1 cellular context compared by ENCODE assay signal in genomic region chr17:67245073-67245693, GRCh38.
A peak's percentile ranks its signal among the peaks of the same experiment; 100 is the strongest.
TF ChIP-seq lines count a peak whose summit lies in the region.

TSS of gene HELZ (minus strand) at chr17:67245196. CDS start at chr17:67218804, 26,392 bp downstream.

TF ChIP-seq in HepG2, 621 proteins besides CTCF, POLR2A, EP300 and RAD21 (continued from another document and continues in another):
- TF ChIP-seq, protein P1, sequence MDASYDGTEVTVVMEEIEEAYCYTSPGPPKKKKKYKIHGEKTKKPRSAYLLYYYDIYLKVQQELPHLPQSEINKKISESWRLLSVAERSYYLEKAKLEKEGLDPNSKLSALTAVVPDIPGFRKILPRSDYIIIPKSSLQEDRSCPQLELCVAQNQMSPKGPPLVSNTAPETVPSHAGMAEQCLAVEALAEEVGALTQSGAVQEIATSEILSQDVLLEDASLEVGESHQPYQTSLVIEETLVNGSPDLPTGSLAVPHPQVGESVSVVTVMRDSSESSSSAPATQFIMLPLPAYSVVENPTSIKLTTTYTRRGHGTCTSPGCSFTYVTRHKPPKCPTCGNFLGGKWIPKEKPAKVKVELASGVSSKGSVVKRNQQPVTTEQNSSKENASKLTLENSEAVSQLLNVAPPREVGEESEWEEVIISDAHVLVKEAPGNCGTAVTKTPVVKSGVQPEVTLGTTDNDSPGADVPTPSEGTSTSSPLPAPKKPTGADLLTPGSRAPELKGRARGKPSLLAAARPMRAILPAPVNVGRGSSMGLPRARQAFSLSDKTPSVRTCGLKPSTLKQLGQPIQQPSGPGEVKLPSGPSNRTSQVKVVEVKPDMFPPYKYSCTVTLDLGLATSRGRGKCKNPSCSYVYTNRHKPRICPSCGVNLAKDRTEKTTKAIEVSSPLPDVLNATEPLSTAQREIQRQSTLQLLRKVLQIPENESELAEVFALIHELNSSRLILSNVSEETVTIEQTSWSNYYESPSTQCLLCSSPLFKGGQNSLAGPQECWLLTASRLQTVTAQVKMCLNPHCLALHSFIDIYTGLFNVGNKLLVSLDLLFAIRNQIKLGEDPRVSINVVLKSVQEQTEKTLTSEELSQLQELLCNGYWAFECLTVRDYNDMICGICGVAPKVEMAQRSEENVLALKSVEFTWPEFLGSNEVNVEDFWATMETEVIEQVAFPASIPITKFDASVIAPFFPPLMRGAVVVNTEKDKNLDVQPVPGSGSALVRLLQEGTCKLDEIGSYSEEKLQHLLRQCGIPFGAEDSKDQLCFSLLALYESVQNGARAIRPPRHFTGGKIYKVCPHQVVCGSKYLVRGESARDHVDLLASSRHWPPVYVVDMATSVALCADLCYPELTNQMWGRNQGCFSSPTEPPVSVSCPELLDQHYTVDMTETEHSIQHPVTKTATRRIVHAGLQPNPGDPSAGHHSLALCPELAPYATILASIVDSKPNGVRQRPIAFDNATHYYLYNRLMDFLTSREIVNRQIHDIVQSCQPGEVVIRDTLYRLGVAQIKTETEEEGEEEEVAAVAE (CRISPR knock-in tag; IDR thresholded peaks at IDR 0.05; ENCODE audit: borderline replicate concordance), result no peak
- TF ChIP-seq KLF15 (CRISPR knock-in tag; IDR thresholded peaks at IDR 0.05; ENCODE audit: borderline replicate concordance) (no peak; the same call in 1 of the 2 replicates), ZNF879 (CRISPR knock-in tag; IDR thresholded peaks at IDR 0.05) (peak; percentile 16; the same call in 1 of the 2 replicates), IRF2 (CRISPR knock-in tag; IDR thresholded peaks at IDR 0.05) (no peak; the same call in 1 of the 2 replicates), ZNF598 (CRISPR knock-in tag; IDR thresholded peaks at IDR 0.05; ENCODE audit: borderline replicate concordance) (no peak), ZBED4 (CRISPR knock-in tag; IDR thresholded peaks at IDR 0.05; ENCODE audit: borderline replicate concordance) (no peak), ADNP (CRISPR knock-in tag; IDR thresholded peaks at IDR 0.05) (no peak), MBNL3 (CRISPR knock-in tag; conservative IDR thresholded peaks at IDR 0.05) (no peak), MIXL1 (CRISPR knock-in tag; IDR thresholded peaks at IDR 0.05) (0 out of 2 replicates have a peak, but pooled peaks have one; percentile 5), MIER3 (CRISPR knock-in tag; IDR thresholded peaks at IDR 0.05; ENCODE audit: borderline replicate concordance) (no peak), ZNF234 (CRISPR knock-in tag; conservative IDR thresholded peaks at IDR 0.05) (peak; percentile 94), ZNF264 (CRISPR knock-in tag; IDR thresholded peaks at IDR 0.05) (no peak), PRMT3 (CRISPR knock-in tag; IDR thresholded peaks at IDR 0.05; ENCODE audit: borderline replicate concordance, low read depth) (0 out of 2 replicates have a peak, but pooled peaks have one; percentile 22), MTERF4 (CRISPR knock-in tag; IDR thresholded peaks at IDR 0.05) (peak; percentile 71), SRSF4 (IDR thresholded peaks at IDR 0.05; ENCODE audit: low read depth, low read length, poor library complexity, severe bottlenecking) (no peak), ZNF772 (CRISPR knock-in tag; IDR thresholded peaks at IDR 0.05) (no peak), PHF8 (CRISPR knock-in tag; IDR thresholded peaks at IDR 0.05) (no peak; the same call in 1 of the 2 replicates)
- TF ChIP-seq, protein P2, sequence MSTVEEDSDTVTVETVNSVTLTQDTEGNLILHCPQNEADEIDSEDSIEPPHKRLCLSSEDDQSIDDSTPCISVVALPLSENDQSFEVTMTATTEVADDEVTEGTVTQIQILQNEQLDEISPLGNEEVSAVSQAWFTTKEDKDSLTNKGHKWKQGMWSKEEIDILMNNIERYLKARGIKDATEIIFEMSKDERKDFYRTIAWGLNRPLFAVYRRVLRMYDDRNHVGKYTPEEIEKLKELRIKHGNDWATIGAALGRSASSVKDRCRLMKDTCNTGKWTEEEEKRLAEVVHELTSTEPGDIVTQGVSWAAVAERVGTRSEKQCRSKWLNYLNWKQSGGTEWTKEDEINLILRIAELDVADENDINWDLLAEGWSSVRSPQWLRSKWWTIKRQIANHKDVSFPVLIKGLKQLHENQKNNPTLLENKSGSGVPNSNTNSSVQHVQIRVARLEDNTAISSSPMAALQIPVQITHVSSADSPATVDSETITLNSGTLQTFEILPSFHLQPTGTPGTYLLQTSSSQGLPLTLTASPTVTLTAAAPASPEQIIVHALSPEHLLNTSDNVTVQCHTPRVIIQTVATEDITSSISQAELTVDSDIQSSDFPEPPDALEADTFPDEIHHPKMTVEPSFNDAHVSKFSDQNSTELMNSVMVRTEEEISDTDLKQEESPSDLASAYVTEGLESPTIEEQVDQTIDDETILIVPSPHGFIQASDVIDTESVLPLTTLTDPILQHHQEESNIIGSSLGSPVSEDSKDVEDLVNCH (CRISPR knock-in tag; IDR thresholded peaks at IDR 0.05), result no peak
- TF ChIP-seq, protein P3, sequence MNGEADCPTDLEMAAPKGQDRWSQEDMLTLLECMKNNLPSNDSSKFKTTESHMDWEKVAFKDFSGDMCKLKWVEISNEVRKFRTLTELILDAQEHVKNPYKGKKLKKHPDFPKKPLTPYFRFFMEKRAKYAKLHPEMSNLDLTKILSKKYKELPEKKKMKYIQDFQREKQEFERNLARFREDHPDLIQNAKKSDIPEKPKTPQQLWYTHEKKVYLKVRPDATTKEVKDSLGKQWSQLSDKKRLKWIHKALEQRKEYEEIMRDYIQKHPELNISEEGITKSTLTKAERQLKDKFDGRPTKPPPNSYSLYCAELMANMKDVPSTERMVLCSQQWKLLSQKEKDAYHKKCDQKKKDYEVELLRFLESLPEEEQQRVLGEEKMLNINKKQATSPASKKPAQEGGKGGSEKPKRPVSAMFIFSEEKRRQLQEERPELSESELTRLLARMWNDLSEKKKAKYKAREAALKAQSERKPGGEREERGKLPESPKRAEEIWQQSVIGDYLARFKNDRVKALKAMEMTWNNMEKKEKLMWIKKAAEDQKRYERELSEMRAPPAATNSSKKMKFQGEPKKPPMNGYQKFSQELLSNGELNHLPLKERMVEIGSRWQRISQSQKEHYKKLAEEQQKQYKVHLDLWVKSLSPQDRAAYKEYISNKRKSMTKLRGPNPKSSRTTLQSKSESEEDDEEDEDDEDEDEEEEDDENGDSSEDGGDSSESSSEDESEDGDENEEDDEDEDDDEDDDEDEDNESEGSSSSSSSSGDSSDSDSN (CRISPR knock-in tag; IDR thresholded peaks at IDR 0.05), result no peak; the same call in 1 of the 2 replicates
- TF ChIP-seq, protein P4, sequence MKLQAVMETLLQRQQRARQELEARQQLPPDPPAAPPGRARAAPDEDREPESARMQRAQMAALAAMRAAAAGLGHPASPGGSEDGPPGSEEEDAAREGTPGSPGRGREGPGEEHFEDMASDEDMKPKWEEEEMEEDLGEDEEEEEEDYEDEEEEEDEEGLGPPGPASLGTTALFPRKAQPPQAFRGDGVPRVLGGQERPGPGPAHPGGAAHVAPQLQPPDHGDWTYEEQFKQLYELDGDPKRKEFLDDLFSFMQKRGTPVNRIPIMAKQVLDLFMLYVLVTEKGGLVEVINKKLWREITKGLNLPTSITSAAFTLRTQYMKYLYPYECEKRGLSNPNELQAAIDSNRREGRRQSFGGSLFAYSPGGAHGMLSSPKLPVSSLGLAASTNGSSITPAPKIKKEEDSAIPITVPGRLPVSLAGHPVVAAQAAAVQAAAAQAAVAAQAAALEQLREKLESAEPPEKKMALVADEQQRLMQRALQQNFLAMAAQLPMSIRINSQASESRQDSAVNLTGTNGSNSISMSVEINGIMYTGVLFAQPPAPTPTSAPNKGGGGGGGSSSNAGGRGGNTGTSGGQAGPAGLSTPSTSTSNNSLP (IDR thresholded peaks at IDR 0.05; ENCODE audit: low read depth, low read length), result no peak
- TF ChIP-seq, protein P5, sequence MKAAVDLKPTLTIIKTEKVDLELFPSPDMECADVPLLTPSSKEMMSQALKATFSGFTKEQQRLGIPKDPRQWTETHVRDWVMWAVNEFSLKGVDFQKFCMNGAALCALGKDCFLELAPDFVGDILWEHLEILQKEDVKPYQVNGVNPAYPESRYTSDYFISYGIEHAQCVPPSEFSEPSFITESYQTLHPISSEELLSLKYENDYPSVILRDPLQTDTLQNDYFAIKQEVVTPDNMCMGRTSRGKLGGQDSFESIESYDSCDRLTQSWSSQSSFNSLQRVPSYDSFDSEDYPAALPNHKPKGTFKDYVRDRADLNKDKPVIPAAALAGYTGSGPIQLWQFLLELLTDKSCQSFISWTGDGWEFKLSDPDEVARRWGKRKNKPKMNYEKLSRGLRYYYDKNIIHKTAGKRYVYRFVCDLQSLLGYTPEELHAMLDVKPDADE (CRISPR knock-in tag; IDR thresholded peaks at IDR 0.05), result no peak
- TF ChIP-seq, protein P6, sequence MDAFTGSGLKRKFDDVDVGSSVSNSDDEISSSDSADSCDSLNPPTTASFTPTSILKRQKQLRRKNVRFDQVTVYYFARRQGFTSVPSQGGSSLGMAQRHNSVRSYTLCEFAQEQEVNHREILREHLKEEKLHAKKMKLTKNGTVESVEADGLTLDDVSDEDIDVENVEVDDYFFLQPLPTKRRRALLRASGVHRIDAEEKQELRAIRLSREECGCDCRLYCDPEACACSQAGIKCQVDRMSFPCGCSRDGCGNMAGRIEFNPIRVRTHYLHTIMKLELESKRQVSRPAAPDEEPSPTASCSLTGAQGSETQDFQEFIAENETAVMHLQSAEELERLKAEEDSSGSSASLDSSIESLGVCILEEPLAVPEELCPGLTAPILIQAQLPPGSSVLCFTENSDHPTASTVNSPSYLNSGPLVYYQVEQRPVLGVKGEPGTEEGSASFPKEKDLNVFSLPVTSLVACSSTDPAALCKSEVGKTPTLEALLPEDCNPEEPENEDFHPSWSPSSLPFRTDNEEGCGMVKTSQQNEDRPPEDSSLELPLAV (CRISPR knock-in tag; conservative IDR thresholded peaks at IDR 0.05; ENCODE audit: low read depth), result peak; percentile 71; the same call in 1 of the 2 replicates
- TF ChIP-seq, protein P7, sequence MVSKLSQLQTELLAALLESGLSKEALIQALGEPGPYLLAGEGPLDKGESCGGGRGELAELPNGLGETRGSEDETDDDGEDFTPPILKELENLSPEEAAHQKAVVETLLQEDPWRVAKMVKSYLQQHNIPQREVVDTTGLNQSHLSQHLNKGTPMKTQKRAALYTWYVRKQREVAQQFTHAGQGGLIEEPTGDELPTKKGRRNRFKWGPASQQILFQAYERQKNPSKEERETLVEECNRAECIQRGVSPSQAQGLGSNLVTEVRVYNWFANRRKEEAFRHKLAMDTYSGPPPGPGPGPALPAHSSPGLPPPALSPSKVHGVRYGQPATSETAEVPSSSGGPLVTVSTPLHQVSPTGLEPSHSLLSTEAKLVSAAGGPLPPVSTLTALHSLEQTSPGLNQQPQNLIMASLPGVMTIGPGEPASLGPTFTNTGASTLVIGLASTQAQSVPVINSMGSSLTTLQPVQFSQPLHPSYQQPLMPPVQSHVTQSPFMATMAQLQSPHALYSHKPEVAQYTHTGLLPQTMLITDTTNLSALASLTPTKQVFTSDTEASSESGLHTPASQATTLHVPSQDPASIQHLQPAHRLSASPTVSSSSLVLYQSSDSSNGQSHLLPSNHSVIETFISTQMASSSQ (IDR thresholded peaks at IDR 0.05; ENCODE audit: low read depth), result no peak
- TF ChIP-seq, protein P7 (CRISPR knock-in tag; IDR thresholded peaks at IDR 0.05; ENCODE audit: borderline replicate concordance), result no peak
- TF ChIP-seq, protein P8, sequence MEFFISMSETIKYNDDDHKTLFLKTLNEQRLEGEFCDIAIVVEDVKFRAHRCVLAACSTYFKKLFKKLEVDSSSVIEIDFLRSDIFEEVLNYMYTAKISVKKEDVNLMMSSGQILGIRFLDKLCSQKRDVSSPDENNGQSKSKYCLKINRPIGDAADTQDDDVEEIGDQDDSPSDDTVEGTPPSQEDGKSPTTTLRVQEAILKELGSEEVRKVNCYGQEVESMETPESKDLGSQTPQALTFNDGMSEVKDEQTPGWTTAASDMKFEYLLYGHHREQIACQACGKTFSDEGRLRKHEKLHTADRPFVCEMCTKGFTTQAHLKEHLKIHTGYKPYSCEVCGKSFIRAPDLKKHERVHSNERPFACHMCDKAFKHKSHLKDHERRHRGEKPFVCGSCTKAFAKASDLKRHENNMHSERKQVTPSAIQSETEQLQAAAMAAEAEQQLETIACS (CRISPR knock-in tag; IDR thresholded peaks at IDR 0.05), result no peak
